11 cellular contexts compared by ENCODE assay signal in genomic region chr10:110822708-110823291, GRCh38. TPM values are rescaled to one million over a fixed set of nuclear protein-coding genes. Genes with fewer than 3 reads are reported as not detected.
DNase-seq lines count a peak whose midpoint lies in the region; ATAC-seq, FAIRE-seq and TF ChIP-seq lines count a peak whose summit lies in the region.
"Had no signal": no experiment of that assay in that cellular context is flagged by ENCODE, and none has a peak within 500 bp of the region (broad histone marks: within the 10 kb centered on the region; RNA-seq: fewer than 3 reads in every experiment).

No MANE protein-coding gene starts in this region.

- H3K36me3 Mint-ChIP-seq in activated naive CD4-positive, alpha-beta T cell treated with anti-CD3 and anti-CD28 coated beads, Interleukin-2, amount 50 U/mL, for 72 hours, result no peaks in the 10 kb centered on the region
- no peaks in the 10 kb centered on the region for H3K36me3 Mint-ChIP-seq in activated CD4-positive, alpha-beta T cell treated with anti-CD3 and anti-CD28 coated beads, Interleukin-2, amount 10 ng/mL, durations not matched to agents 24 days and 14 days (ENCODE audit: low read depth)

- FAIRE-seq in D721Med (lab: Jason Lieb, UNC), result no peak
- FAIRE-seq: H54 had no signal

- H3K4me3 Mint-ChIP-seq in activated CD4-positive, alpha-beta T cell treated with anti-CD3 and anti-CD28 coated beads, Interleukin-2, amount 10 ng/mL, durations not matched to agents 24 days and 14 days, result no peak overlapping the region
- H3K4me3 Mint-ChIP-seq: activated CD8-positive, alpha-beta T cell treated with anti-CD3 and anti-CD28 coated beads for 36 hours had no signal

- ATAC-seq in activated naive CD4-positive, alpha-beta T cell treated with anti-CD3 and anti-CD28 coated beads, Interleukin-2, amount 50 U/mL, for 72 hours, result no peak
- ATAC-seq: activated CD8-positive, alpha-beta T cell treated with anti-CD3 and anti-CD28 coated beads for 36 hours had no signal

- H3K9ac ChIP-seq in HUES48 (ENCODE audit: low read depth, low read length), result no peak overlapping the region
- peak overlapping the region; percentile 3; the same call in 1 of the 2 replicates for H3K9ac ChIP-seq in iPS-20b (ENCODE audit: low read depth, low read length)

- H3K9me3 Mint-ChIP-seq in activated naive CD4-positive, alpha-beta T cell treated with anti-CD3 and anti-CD28 coated beads, Interleukin-2, amount 50 U/mL, for 72 hours, result no peaks in the 10 kb centered on the region
- no peaks in the 10 kb centered on the region for H3K9me3 Mint-ChIP-seq in activated CD4-positive, alpha-beta T cell treated with anti-CD3 and anti-CD28 coated beads, Interleukin-2, amount 10 ng/mL, durations not matched to agents 24 days and 14 days
- H3K9me3 Mint-ChIP-seq: activated CD8-positive, alpha-beta T cell treated with anti-CD3 and anti-CD28 coated beads for 36 hours had no signal

- peak overlapping the region; percentile 24 for H3K27ac ChIP-seq in HUES48 (ENCODE audit: low read depth, low read length)
- peak overlapping the region; percentile 80 for H3K27ac ChIP-seq in angular gyrus (ENCODE audit: low read depth, low read length)
- H3K27ac ChIP-seq in iPS-20b (ENCODE audit: low read length), result no peak overlapping the region

- peaks cover 23% of the 10 kb centered on the region for H3K27me3 Mint-ChIP-seq in activated CD4-positive, alpha-beta T cell treated with anti-CD3 and anti-CD28 coated beads, Interleukin-2, amount 10 ng/mL, durations not matched to agents 24 days and 14 days
- H3K27me3 Mint-ChIP-seq: activated CD8-positive, alpha-beta T cell treated with anti-CD3 and anti-CD28 coated beads for 36 hours had no signal

- H3K9me3 ChIP-seq in HUES48 (ENCODE audit: control insufficient read depth, insufficient read depth, low read length) (no peaks in the 10 kb centered on the region), iPS-20b (ENCODE audit: insufficient read depth, low read depth, low read length) (no peaks in the 10 kb centered on the region)

- H3K4me1 Mint-ChIP-seq in activated CD4-positive, alpha-beta T cell treated with anti-CD3 and anti-CD28 coated beads, Interleukin-2, amount 10 ng/mL, durations not matched to agents 24 days and 14 days, result peaks cover 9% of the 10 kb centered on the region

- H3K27me3 ChIP-seq in HUES48 (ENCODE audit: control insufficient read depth, insufficient read depth, low read length) (no peaks in the 10 kb centered on the region), iPS-20b (ENCODE audit: insufficient read depth, low read length) (no peaks in the 10 kb centered on the region)

- no peak for TF ChIP-seq CTCF in D721Med (IDR thresholded peaks at IDR 0.05; ENCODE audit: insufficient read depth, missing control alignments)

- H3K4me3 ChIP-seq in HUES48 (ENCODE audit: low read depth, low read length) (no peak overlapping the region), iPS-20b (ENCODE audit: low read length) (peak overlapping the region; percentile 12; the same call in 1 of the 2 replicates)

- no peak overlapping the region for H3K27ac Mint-ChIP-seq in activated naive CD4-positive, alpha-beta T cell treated with anti-CD3 and anti-CD28 coated beads, Interleukin-2, amount 50 U/mL, for 72 hours
- no peak overlapping the region for H3K27ac Mint-ChIP-seq in activated CD4-positive, alpha-beta T cell treated with anti-CD3 and anti-CD28 coated beads, Interleukin-2, amount 10 ng/mL, durations not matched to agents 24 days and 14 days
- H3K27ac Mint-ChIP-seq: activated CD8-positive, alpha-beta T cell treated with anti-CD3 and anti-CD28 coated beads for 36 hours had no signal

- DNase-seq in retina (peak; percentile 69), NK-92 (lab: John Stamatoyannopoulos, UW; ENCODE audit: unreplicated experiment) (no peak), D721Med (ENCODE audit: insufficient read length, low spot score) (no peak)
- no peak for DNase-seq in activated naive CD4-positive, alpha-beta T cell treated with anti-CD3 and anti-CD28 coated beads, Interleukin-2, amount 50 U/mL, for 72 hours (ENCODE audit: low spot score in 2 of 2)
- DNase-seq in activated CD4-positive, alpha-beta T cell treated with anti-CD3 and anti-CD28 coated beads, Interleukin-2, amount 10 ng/mL, durations not matched to agents 24 days and 14 days, result no peak
- DNase-seq: activated CD8-positive, alpha-beta T cell treated with anti-CD3 and anti-CD28 coated beads for 36 hours; DND-41 had no signal

- H3K4me1 ChIP-seq in HUES48 (ENCODE audit: control insufficient read depth, insufficient read depth, low read length) (peaks cover 16% of the 10 kb centered on the region), iPS-20b (ENCODE audit: insufficient read depth, low read length) (peaks cover 16% of the 10 kb centered on the region; the same call in 1 of the 2 replicates)

- intact Hi-C loops in activated CD4-positive, alpha-beta T cell treated with anti-CD3 and anti-CD28 coated beads, Interleukin-2, amount 10 ng/mL, durations not matched to agents 24 days and 14 days (cut with micrococcal nuclease), result no loop called here

- H3K36me3 ChIP-seq in HUES48 (ENCODE audit: control insufficient read depth, insufficient read depth, low read length) (no peaks in the 10 kb centered on the region), iPS-20b (ENCODE audit: insufficient read depth, low read depth, low read length) (no peaks in the 10 kb centered on the region)

RNA-seq across cellular contexts. Expression of gene PDCD4, which starts 48.9 kb away (rescaled TPM):
- total RNA-seq in activated naive CD4-positive, alpha-beta T cell treated with anti-CD3 and anti-CD28 coated beads, Interleukin-2, amount 50 U/mL, for 72 hours, result 100 to 1,000 TPM in 1 of 2 donors, 10 to 100 TPM in 1; 94.9 to 159 TPM
- total RNA-seq in activated CD4-positive, alpha-beta T cell treated with anti-CD3 and anti-CD28 coated beads, Interleukin-2, amount 10 ng/mL, durations not matched to agents 24 days and 14 days, result 45.2 and 53.6 TPM in 2 replicates
